Comparison of ENCODE assay signal across 10 cellular contexts in the genomic region with DNA sequence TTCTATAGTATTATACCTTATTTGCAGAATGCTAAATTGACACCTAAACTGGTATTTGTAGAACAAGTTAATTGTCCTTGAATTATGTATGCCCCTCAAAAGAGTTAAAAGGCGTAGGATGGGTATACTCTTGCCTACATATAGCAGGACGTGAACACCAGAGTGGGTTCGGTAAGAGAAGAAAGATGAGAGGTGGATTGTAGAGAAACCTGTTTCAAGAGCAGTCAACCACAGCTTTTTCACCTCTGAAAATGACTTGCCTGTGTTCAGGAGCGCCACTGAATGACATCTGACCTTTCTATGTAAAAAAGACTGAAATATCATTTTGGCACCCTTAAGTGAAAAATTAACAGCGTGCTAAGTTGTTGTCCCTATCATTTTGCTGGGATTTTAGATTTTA. TPM values are rescaled to one million over a fixed set of nuclear protein-coding genes. Genes with fewer than 3 reads are reported as not detected.
DNase-seq lines count a peak whose midpoint lies in the region; ATAC-seq and TF ChIP-seq lines count a peak whose summit lies in the region.
"Had no signal": no experiment of that assay in that cellular context is flagged by ENCODE, and none has a peak within 500 bp of the region (broad histone marks: within the 10 kb centered on the region; RNA-seq: fewer than 3 reads in every experiment).

No MANE protein-coding gene starts in this region.

- no peak for ATAC-seq in stimulated activated naive CD8-positive, alpha-beta T cell treated with anti-CD3 and anti-CD28 coated beads, Interleukin-15, Interleukin-2, amounts not matched to agents 100 U/mL and 50 U/mL, for 24 hours
- peak; percentile 30 for ATAC-seq in HG02852 (IDR thresholded peaks at IDR 0.05; ENCODE audit: unreplicated experiment)

- peaks cover 48% of the 10 kb centered on the region for H3K4me1 Mint-ChIP-seq in stimulated activated naive CD8-positive, alpha-beta T cell treated with anti-CD3 and anti-CD28 coated beads, Interleukin-15, Interleukin-2, amounts not matched to agents 100 ng/mL and 50 ng/mL, for 24 hours (ENCODE audit: low read depth)

- DNase-seq in stimulated activated naive CD8-positive, alpha-beta T cell treated with anti-CD3 and anti-CD28 coated beads, Interleukin-15, Interleukin-2, amounts not matched to agents 100 U/mL and 50 U/mL, for 24 hours = no peak
- DNase-seq in NCI-H526 (lab: John Stamatoyannopoulos, UW) (peak; percentile 25 to 59), tibial artery (no peak), HT-29 (ENCODE audit: low spot score) (no peak), globus pallidus (ENCODE audit: low spot score) (no peak), AG08395 (ENCODE audit: low spot score) (no peak)
- DNase-seq: dermis blood vessel endothelial cell had no signal

- H3K36me3 Mint-ChIP-seq in stimulated activated naive CD8-positive, alpha-beta T cell treated with anti-CD3 and anti-CD28 coated beads, Interleukin-15, Interleukin-2, amounts not matched to agents 100 ng/mL and 50 ng/mL, for 24 hours (ENCODE audit: low read depth) = no peaks in the 10 kb centered on the region
- H3K36me3 Mint-ChIP-seq: neural progenitor cell had no signal

- no peaks in the 10 kb centered on the region for H3K9me3 ChIP-seq in tibial artery

- intact Hi-C loops in tibial artery (cut with DNase I; ENCODE audit: low total_unique reads) = loop anchor here (5.0 kb wide), 1 partner anchor 113 kb away; no protein-coding TSS in a partner anchor

- H3K36me3 ChIP-seq in tibial artery = peaks cover 0 to 4% (median 0%) of the 10 kb centered on the region in 3 donors
- H3K36me3 ChIP-seq: neural progenitor cell had no signal

- H3K27me3 Mint-ChIP-seq in stimulated activated naive CD8-positive, alpha-beta T cell treated with anti-CD3 and anti-CD28 coated beads, Interleukin-15, Interleukin-2, amounts not matched to agents 100 ng/mL and 50 ng/mL, for 24 hours = no peaks in the 10 kb centered on the region

- H3K4me1 ChIP-seq in tibial artery = peaks cover 0 to 12% (median 7%) of the 10 kb centered on the region in 4 donors

- peak overlapping the region; percentile 45 for H3K4me3 Mint-ChIP-seq in stimulated activated naive CD8-positive, alpha-beta T cell treated with anti-CD3 and anti-CD28 coated beads, Interleukin-15, Interleukin-2, amounts not matched to agents 100 ng/mL and 50 ng/mL, for 24 hours
- H3K4me3 Mint-ChIP-seq: neural progenitor cell had no signal

- no peaks in the 10 kb centered on the region for H3K9me3 Mint-ChIP-seq in stimulated activated naive CD8-positive, alpha-beta T cell treated with anti-CD3 and anti-CD28 coated beads, Interleukin-15, Interleukin-2, amounts not matched to agents 100 ng/mL and 50 ng/mL, for 24 hours
- H3K9me3 Mint-ChIP-seq: neural progenitor cell had no signal

- H3K27ac Mint-ChIP-seq in stimulated activated naive CD8-positive, alpha-beta T cell treated with anti-CD3 and anti-CD28 coated beads, Interleukin-15, Interleukin-2, amounts not matched to agents 100 ng/mL and 50 ng/mL, for 24 hours = peak overlapping the region; percentile 16
- H3K27ac Mint-ChIP-seq: neural progenitor cell had no signal

- H3K4me3 ChIP-seq in tibial artery = no peak overlapping the region
- H3K4me3 ChIP-seq: neural progenitor cell had no signal

- no peak for TF ChIP-seq CTCF in tibial artery (IDR thresholded peaks at IDR 0.05)

- no peak overlapping the region for H3K27ac ChIP-seq in tibial artery
- H3K27ac ChIP-seq: neural progenitor cell had no signal

- no peaks in the 10 kb centered on the region for H3K27me3 ChIP-seq in tibial artery
- H3K27me3 ChIP-seq: neural progenitor cell had no signal

RNA-seq across cellular contexts. Expression of a gene that starts 4.2 kb away (rescaled TPM):
- total RNA-seq in HT-29 (2014; rRNA removed; shearing (Covaris generic)) = 117 and 138 TPM in 2 replicates

Comparison
In these comparisons a context has a peak if more than half of its experiments do, and no peak if none do; other contexts are left out.
1. DNase-seq: peak in NCI-H526 (2 of 2); none in stimulated activated naive CD8-positive, alpha-beta T cell treated with anti-CD3 and anti-CD28 coated beads, Interleukin-15, Interleukin-2, amounts not matched to agents 100 U/mL and 50 U/mL, for 24 hours (single experiment), tibial artery (0 of 2), HT-29 (single experiment), globus pallidus (single experiment) and AG08395 (single experiment).